Comparison of ENCODE assay signal across 14 cellular contexts in genomic region chr7:36055207-36055606, GRCh38.
DNase-seq lines count a peak whose midpoint lies in the region; ATAC-seq and TF ChIP-seq lines count a peak whose summit lies in the region.
"Had no signal": no experiment of that assay in that cellular context is flagged by ENCODE, and none has a peak within 500 bp of the region (broad histone marks: within the 10 kb centered on the region; RNA-seq: fewer than 3 reads in every experiment).

No MANE protein-coding gene starts in this region.

- no peaks in the 10 kb centered on the region for H3F3A ChIP-seq in Loucy (ENCODE audit: low read depth)

- peak overlapping the region; percentile 17; the same call in 1 of the 2 replicates for H2AFZ ChIP-seq in Loucy (ENCODE audit: low read length)
- H2AFZ ChIP-seq: GM23248 had no signal

- H3K4me2 ChIP-seq in Loucy (ENCODE audit: low read depth, low read length, poor library complexity, severe bottlenecking) = no peak overlapping the region

- H3K27ac ChIP-seq in left ventricle myocardium inferior (replicated peaks) = no peak overlapping the region
- no peak overlapping the region for H3K27ac ChIP-seq in transverse colon
- H3K27ac ChIP-seq: GM23248, HL-60 had no signal

- in situ Hi-C loops in transverse colon (cut with MboI; ENCODE audit: low pct_ligation_motif_present in 1 of 4, low pct_unique_long_range_greater_than_20kb in 1 of 4, low sequenced_read_pairs in 3 of 4) = no loop called here

- H3K36me3 ChIP-seq in left ventricle myocardium inferior (no peaks in the 10 kb centered on the region), Loucy (ENCODE audit: insufficient read depth, low read length) (no peaks in the 10 kb centered on the region), transverse colon (no peaks in the 10 kb centered on the region)
- H3K36me3 ChIP-seq: BE2C had no signal

- H3K79me2 ChIP-seq in Loucy (ENCODE audit: insufficient read depth, low read length) = no peaks in the 10 kb centered on the region

- TF ChIP-seq CTCF in left ventricle myocardium inferior (IDR thresholded peaks at IDR 0.05; ENCODE audit: borderline replicate concordance) (no peak), Loucy (conservative IDR thresholded peaks at IDR 0.05; ENCODE audit: low read length) (no peak), transverse colon (IDR thresholded peaks at IDR 0.05) (no peak)

- H3K4me3 ChIP-seq in left ventricle myocardium inferior = no peak overlapping the region
- H3K4me3 ChIP-seq in Loucy (ENCODE audit: low read length, poor library complexity, severe bottlenecking) = no peak overlapping the region
- H3K4me3 ChIP-seq in transverse colon = no peak overlapping the region
- H3K4me3 ChIP-seq: GM23248 had no signal

- ATAC-seq in Right ventricle myocardium superior (ENCODE audit: poor library complexity) (peak; percentile 83), left ventricle myocardium superior (peak; percentile 93)

- no peaks in the 10 kb centered on the region for H3K9me2 ChIP-seq in Loucy (replicated peaks; ENCODE audit: low read depth, low read length)

- TF ChIP-seq POLR2A in transverse colon (IDR thresholded peaks at IDR 0.05) = no peak

- DNase-seq in Right ventricle myocardium superior (no peak), left ventricle myocardium inferior (no peak), left ventricle myocardium superior (no peak), transverse colon (no peak), midbrain (lab: John Stamatoyannopoulos, UW) (no peak)
- DNase-seq: ACHN; BE2C; C1 segment of cervical spinal cord; Caco-2; CD4-positive, CD25-positive, alpha-beta regulatory T cell; GM23248; HCEC 1CT had no signal

- no peaks in the 10 kb centered on the region for H3K9me3 ChIP-seq in left ventricle myocardium inferior (replicated peaks)
- no peaks in the 10 kb centered on the region for H3K9me3 ChIP-seq in Loucy (ENCODE audit: insufficient read depth, low read depth, low read length)
- no peaks in the 10 kb centered on the region for H3K9me3 ChIP-seq in transverse colon
- H3K9me3 ChIP-seq: BE2C, Caco-2 had no signal

- no peaks in the 10 kb centered on the region for H3K27me3 ChIP-seq in left ventricle myocardium inferior (ENCODE audit: low read depth)
- H3K27me3 ChIP-seq in Loucy (ENCODE audit: insufficient read depth, low read length, poor library complexity, severe bottlenecking) = no peaks in the 10 kb centered on the region
- H3K27me3 ChIP-seq in transverse colon = no peaks in the 10 kb centered on the region
- H3K27me3 ChIP-seq: BE2C had no signal

- no peak for TF ChIP-seq EP300 in transverse colon (IDR thresholded peaks at IDR 0.05; ENCODE audit: low read depth)

- intact Hi-C loops in Right ventricle myocardium superior (cut with DNase I) = no loop called here
- intact Hi-C loops in left ventricle myocardium inferior (cut with micrococcal nuclease) = no loop called here
- intact Hi-C loops in left ventricle myocardium superior (cut with micrococcal nuclease) = no loop called here
- intact Hi-C loops in transverse colon (cut with DNase I; ENCODE audit: low total_unique reads) = no loop called here

- H4K20me1 ChIP-seq in Loucy (ENCODE audit: insufficient read depth, low read length, poor library complexity, severe bottlenecking) = no peaks in the 10 kb centered on the region

- whole genome bisulfite sequencing in transverse colon (ENCODE audit: low coverage in 1 of 2), 2 donors = 87 to 93% methylated on average over 3 to 4 of the region's 4 CpGs

- no peak overlapping the region for H3K9ac ChIP-seq in Loucy (ENCODE audit: low read depth, low read length, poor library complexity, severe bottlenecking)
- H3K9ac ChIP-seq: GM23248 had no signal

- H3K4me1 ChIP-seq in left ventricle myocardium inferior (peaks cover 16% of the 10 kb centered on the region), Loucy (ENCODE audit: insufficient read depth, low read length, poor library complexity, severe bottlenecking) (no peaks in the 10 kb centered on the region), transverse colon (no peaks in the 10 kb centered on the region)
- H3K4me1 ChIP-seq: BE2C, Caco-2 had no signal
